ENCODE assay signal across 18 cellular contexts in the genomic region with DNA sequence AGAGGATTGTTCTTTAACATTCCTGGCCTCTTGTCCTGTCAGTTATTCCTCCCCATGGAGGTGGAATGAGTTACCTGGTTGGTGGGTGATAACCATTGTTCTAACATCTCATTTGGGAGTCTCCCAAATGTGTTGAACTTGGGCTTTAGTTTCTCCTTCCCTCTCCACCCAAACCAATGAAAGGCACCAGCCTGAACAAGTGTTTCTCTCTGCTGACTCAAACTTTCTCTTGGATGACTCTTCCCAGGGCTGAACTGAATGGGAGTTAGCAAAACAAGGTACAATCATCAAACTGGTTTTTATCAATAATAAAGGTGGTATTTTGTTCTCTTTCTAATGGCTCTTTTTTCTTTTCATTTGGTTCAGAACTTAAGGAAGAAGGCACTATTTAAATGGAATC. TPM values are rescaled to one million over a fixed set of nuclear protein-coding genes. Genes with fewer than 3 reads are reported as not detected.
DNase-seq lines count a peak whose midpoint lies in the region; ATAC-seq, FAIRE-seq and TF ChIP-seq lines count a peak whose summit lies in the region.
"Had no signal": no experiment of that assay in that cellular context is flagged by ENCODE, and none has a peak within 500 bp of the region (broad histone marks: within the 10 kb centered on the region; RNA-seq: fewer than 3 reads in every experiment).

No MANE protein-coding gene starts in this region.

- H3K9me2 ChIP-seq in Loucy (replicated peaks; ENCODE audit: low read depth, low read length), result no peaks in the 10 kb centered on the region

- no peak for ATAC-seq in stimulated activated effector memory CD8-positive, alpha-beta T cell treated with anti-CD3 and anti-CD28 coated beads, Interleukin-12 subunit alpha, Interleukin-12 subunit beta, amount 100 ng/mL, for 72 hours
- ATAC-seq in GM21723 (IDR thresholded peaks at IDR 0.05; ENCODE audit: unreplicated experiment), result no peak

- no peak for DNase-seq in activated naive CD8-positive, alpha-beta T cell treated with anti-CD3 and anti-CD28 coated beads for 36 hours
- peak; percentile 63 for DNase-seq in bronchial epithelial cell (ENCODE audit: low read depth)
- no peak for DNase-seq in stimulated activated effector memory CD8-positive, alpha-beta T cell treated with anti-CD3 and anti-CD28 coated beads, Interleukin-12 subunit alpha, Interleukin-12 subunit beta, amount 100 ng/mL, for 72 hours (ENCODE audit: low spot score in 2 of 2)
- DNase-seq in right atrium auricular region (ENCODE audit: low spot score), result no peak
- no peak for DNase-seq in superior temporal gyrus (ENCODE audit: extremely low spot score)
- DNase-seq: 8988T, COR-L47, EL, IMR-90, NCI-H1105 treated with DMSO at 0.1 percent for 48 hours, NCI-H1694 treated with DMSO at 0.1 percent for 48 hours, NCI-H69, OCI-M1, SJCRH30 had no signal

- H3K27me3 Mint-ChIP-seq in activated naive CD8-positive, alpha-beta T cell, result no peaks in the 10 kb centered on the region
- H3K27me3 Mint-ChIP-seq in activated naive CD8-positive, alpha-beta T cell treated with anti-CD3 and anti-CD28 coated beads for 36 hours, result no peaks in the 10 kb centered on the region

- no peak for FAIRE-seq in bronchial epithelial cell (lab: Jason Lieb, UNC)

- no peaks in the 10 kb centered on the region for H3K27me3 ChIP-seq in Loucy (ENCODE audit: insufficient read depth, low read length, poor library complexity, severe bottlenecking)
- H3K27me3 ChIP-seq in bronchial epithelial cell (ENCODE audit: control insufficient read depth, insufficient read depth, low read length), result no peaks in the 10 kb centered on the region
- H3K27me3 ChIP-seq in right atrium auricular region, result no peaks in the 10 kb centered on the region
- H3K27me3 ChIP-seq: SJCRH30 had no signal

- H3K4me3 ChIP-seq in Loucy (ENCODE audit: low read length, poor library complexity, severe bottlenecking), result no peak overlapping the region
- no peak overlapping the region for H3K4me3 ChIP-seq in bronchial epithelial cell (ENCODE audit: low read depth, low read length)
- H3K4me3 ChIP-seq in right atrium auricular region, result no peak overlapping the region
- H3K4me3 ChIP-seq: BLaER1, SJCRH30 had no signal

- no peak for TF ChIP-seq CTCF in Loucy (conservative IDR thresholded peaks at IDR 0.05; ENCODE audit: low read length)
- TF ChIP-seq CTCF in bronchial epithelial cell (IDR thresholded peaks at IDR 0.05; ENCODE audit: insufficient read depth, low read length, severe bottlenecking), result no peak
- no peak for TF ChIP-seq CTCF in right atrium auricular region (IDR thresholded peaks at IDR 0.05)

- no peak overlapping the region for H3K27ac ChIP-seq in right atrium auricular region
- H3K27ac ChIP-seq: BLaER1, SJCRH30 had no signal

- H3K9me3 ChIP-seq in Loucy (ENCODE audit: insufficient read depth, low read depth, low read length) (no peaks in the 10 kb centered on the region), right atrium auricular region (no peaks in the 10 kb centered on the region)
- H3K9me3 ChIP-seq: SJCRH30 had no signal

- no peaks in the 10 kb centered on the region for H4K20me1 ChIP-seq in Loucy (ENCODE audit: insufficient read depth, low read length, poor library complexity, severe bottlenecking)
- H4K20me1 ChIP-seq: BLaER1 had no signal

- H3K9me3 Mint-ChIP-seq in activated naive CD8-positive, alpha-beta T cell (ENCODE audit: low read depth), result no peaks in the 10 kb centered on the region
- H3K9me3 Mint-ChIP-seq in activated naive CD8-positive, alpha-beta T cell treated with anti-CD3 and anti-CD28 coated beads for 36 hours, result peaks cover 1% of the 10 kb centered on the region
- H3K9me3 Mint-ChIP-seq in stimulated activated effector memory CD8-positive, alpha-beta T cell treated with anti-CD3 and anti-CD28 coated beads, Interleukin-12 subunit alpha, Interleukin-12 subunit beta, amount 100 ng/mL, for 72 hours, result no peaks in the 10 kb centered on the region

- peak overlapping the region; percentile 72 for H3K27ac Mint-ChIP-seq in activated naive CD8-positive, alpha-beta T cell
- no peak overlapping the region for H3K27ac Mint-ChIP-seq in activated naive CD8-positive, alpha-beta T cell treated with anti-CD3 and anti-CD28 coated beads for 36 hours
- no peak overlapping the region for H3K27ac Mint-ChIP-seq in stimulated activated effector memory CD8-positive, alpha-beta T cell treated with anti-CD3 and anti-CD28 coated beads, Interleukin-12 subunit alpha, Interleukin-12 subunit beta, amount 100 ng/mL, for 72 hours

- peak overlapping the region; percentile 42 for H3K4me2 ChIP-seq in Loucy (ENCODE audit: low read depth, low read length, poor library complexity, severe bottlenecking)
- H3K4me2 ChIP-seq: BLaER1 had no signal

- peak overlapping the region; percentile 22 for H3K4me3 Mint-ChIP-seq in activated naive CD8-positive, alpha-beta T cell
- H3K4me3 Mint-ChIP-seq in activated naive CD8-positive, alpha-beta T cell treated with anti-CD3 and anti-CD28 coated beads for 36 hours, result no peak overlapping the region
- H3K4me3 Mint-ChIP-seq in stimulated activated effector memory CD8-positive, alpha-beta T cell treated with anti-CD3 and anti-CD28 coated beads, Interleukin-12 subunit alpha, Interleukin-12 subunit beta, amount 100 ng/mL, for 72 hours, result peak overlapping the region; percentile 41

- no peaks in the 10 kb centered on the region for H3F3A ChIP-seq in Loucy (ENCODE audit: low read depth)

- H2AFZ ChIP-seq in Loucy (ENCODE audit: low read length), result no peak overlapping the region

- H3K9ac ChIP-seq in Loucy (ENCODE audit: low read depth, low read length, poor library complexity, severe bottlenecking), result no peak overlapping the region
- H3K9ac ChIP-seq: BLaER1 had no signal

- H3K4me1 Mint-ChIP-seq in activated naive CD8-positive, alpha-beta T cell (ENCODE audit: low read depth), result peaks cover 40% of the 10 kb centered on the region
- peaks cover 20% of the 10 kb centered on the region for H3K4me1 Mint-ChIP-seq in activated naive CD8-positive, alpha-beta T cell treated with anti-CD3 and anti-CD28 coated beads for 36 hours
- peaks cover 13% of the 10 kb centered on the region for H3K4me1 Mint-ChIP-seq in stimulated activated effector memory CD8-positive, alpha-beta T cell treated with anti-CD3 and anti-CD28 coated beads, Interleukin-12 subunit alpha, Interleukin-12 subunit beta, amount 100 ng/mL, for 72 hours

- H3K79me2 ChIP-seq in Loucy (ENCODE audit: insufficient read depth, low read length), result no peaks in the 10 kb centered on the region

- H3K4me1 ChIP-seq in Loucy (ENCODE audit: insufficient read depth, low read length, poor library complexity, severe bottlenecking) (peaks cover 7% of the 10 kb centered on the region), right atrium auricular region (no peaks in the 10 kb centered on the region)
- H3K4me1 ChIP-seq: SJCRH30 had no signal

- H3K36me3 ChIP-seq in Loucy (ENCODE audit: insufficient read depth, low read length) (no peaks in the 10 kb centered on the region), bronchial epithelial cell (ENCODE audit: control insufficient read depth, insufficient read depth, low read length) (no peaks in the 10 kb centered on the region), right atrium auricular region (no peaks in the 10 kb centered on the region)
- H3K36me3 ChIP-seq: SJCRH30 had no signal

- no peaks in the 10 kb centered on the region for H3K36me3 Mint-ChIP-seq in activated naive CD8-positive, alpha-beta T cell
- H3K36me3 Mint-ChIP-seq in activated naive CD8-positive, alpha-beta T cell treated with anti-CD3 and anti-CD28 coated beads for 36 hours, result peaks cover 11% of the 10 kb centered on the region
- H3K36me3 Mint-ChIP-seq in stimulated activated effector memory CD8-positive, alpha-beta T cell treated with anti-CD3 and anti-CD28 coated beads, Interleukin-12 subunit alpha, Interleukin-12 subunit beta, amount 100 ng/mL, for 72 hours, result peaks cover 40% of the 10 kb centered on the region

RNA-seq across cellular contexts. Expression of a gene that starts 2.7 kb away (rescaled TPM):
- 10 to 100 TPM; 19.6 to 19.7 TPM for total RNA-seq in activated naive CD8-positive, alpha-beta T cell treated with anti-CD3 and anti-CD28 coated beads for 36 hours
- 38.7 and 93.2 TPM in 2 replicates for total RNA-seq in bronchial epithelial cell
- total RNA-seq in right atrium auricular region, result 10 to 100 TPM; 20.9 to 25.9 TPM
- total RNA-seq: SJCRH30 had no signal
